In genomic region chr6:99471638-99472037, GRCh38 we compare ENCODE assay signal across 18 cellular contexts. TPM values are rescaled to one million over a fixed set of nuclear protein-coding genes. Genes with fewer than 3 reads are reported as not detected.
A peak's percentile ranks its signal among the peaks of the same experiment; 100 is the strongest.
DNase-seq lines count a peak whose midpoint lies in the region; ATAC-seq, FAIRE-seq and TF ChIP-seq lines count a peak whose summit lies in the region.
"Had no signal": no experiment of that assay in that cellular context is flagged by ENCODE, and none has a peak within 500 bp of the region (broad histone marks: within the 10 kb centered on the region; RNA-seq: fewer than 3 reads in every experiment).

No MANE protein-coding gene starts in this region.

- no peaks in the 10 kb centered on the region for H3K27me3 Mint-ChIP-seq in progenitor cell of endocrine pancreas
- H3K27me3 Mint-ChIP-seq: CD4-positive, CD25-positive, alpha-beta regulatory T cell had no signal

- no peaks in the 10 kb centered on the region for H3K9me1 ChIP-seq in K562 (ENCODE audit: control insufficient read depth, insufficient read depth, low read length)

- no peak overlapping the region for H3K4me3 ChIP-seq in HEK293 (ENCODE audit: low read depth, low read length)
- H3K4me3 ChIP-seq in K562 = no peak overlapping the region
- H3K4me3 ChIP-seq in pancreas = no peak overlapping the region

- no peak for TF ChIP-seq POLR2A in K562 (conservative IDR thresholded peaks at IDR 0.05)

- no peak overlapping the region for H3K4me3 Mint-ChIP-seq in progenitor cell of endocrine pancreas (ENCODE audit: low read depth)
- H3K4me3 Mint-ChIP-seq: CD4-positive, CD25-positive, alpha-beta regulatory T cell had no signal

- H3K27ac ChIP-seq in HEK293 (ENCODE audit: extremely low read depth, low read depth, low read length) (no peak overlapping the region), K562 (ENCODE audit: extremely low read depth, low read depth, low read length) (no peak overlapping the region), pancreas (no peak overlapping the region)

- H3K27me3 ChIP-seq in K562 (ENCODE audit: control insufficient read depth in 2 of 2, insufficient read depth in 2 of 2, low read length in 2 of 2) (no peaks in the 10 kb centered on the region), pancreas (no peaks in the 10 kb centered on the region)

- CTCF ChIA-PET in HEK293 (lab: Yijun Ruan, JAX) (interaction anchor here (0.6 to 4.3 kb wide), 5 partner anchors 10 to 351 kb away, joined by 3 to 15 read pairs (median 5); no protein-coding TSS in a partner anchor), K562 (lab: Yijun Ruan, JAX; ENCODE audit: low intra/inter-chr PET ratio) (no interaction called here)

- no peaks in the 10 kb centered on the region for H3K9me3 ChIP-seq in HEK293 (ENCODE audit: control insufficient read depth, insufficient read depth, low read depth, low read length)
- H3K9me3 ChIP-seq in K562 (replicated peaks; ENCODE audit: control insufficient read depth, insufficient read depth, low read depth, low read length) = no peaks in the 10 kb centered on the region
- no peaks in the 10 kb centered on the region for H3K9me3 ChIP-seq in pancreas
- H3K9me3 ChIP-seq: Caco-2 had no signal

- H3K4me1 ChIP-seq in HEK293 (ENCODE audit: control insufficient read depth, insufficient read depth, low read length) (no peaks in the 10 kb centered on the region), K562 (replicated peaks in 1 of 2; ENCODE audit: control insufficient read depth in 2 of 2, insufficient read depth in 2 of 2, low read length in 2 of 2) (no peaks in the 10 kb centered on the region), pancreas (peaks cover 0 to 3% (median 0%) of the 10 kb centered on the region in 3 donors)
- H3K4me1 ChIP-seq: Caco-2 had no signal

- POLR2A ChIA-PET in HEK293 (lab: Yijun Ruan, JAX) = interaction anchor here (0.6 kb wide), 1 partner anchor 351 kb away, joined by 5 read pairs; no protein-coding TSS in a partner anchor
- POLR2A ChIA-PET in K562 (lab: Yijun Ruan, JAX) = interaction anchor here (0.7 kb wide), 1 partner anchor 46 kb away, joined by 3 read pairs; the partner anchor contains the start of gene PNISR

- in situ Hi-C loops in K562 (cut with MboI) = loop anchor here (5.0 kb wide), 1 partner anchor 261 kb away; no protein-coding TSS in a partner anchor

- no peak overlapping the region for H2AFZ ChIP-seq in K562 (ENCODE audit: low read depth, low read length)

- peaks cover 12% of the 10 kb centered on the region for H3K4me1 Mint-ChIP-seq in progenitor cell of endocrine pancreas (ENCODE audit: low read depth)

- no peak overlapping the region for H3K4me2 ChIP-seq in K562 (ENCODE audit: insufficient read depth, low read length)

- no peak overlapping the region for H3K9ac ChIP-seq in K562 (ENCODE audit: insufficient read depth in 1 of 2, low read depth in 2 of 2, low read length in 2 of 2)

- no peak overlapping the region for H3K27ac Mint-ChIP-seq in progenitor cell of endocrine pancreas
- H3K27ac Mint-ChIP-seq: CD4-positive, CD25-positive, alpha-beta regulatory T cell had no signal

- FAIRE-seq in D721Med (lab: Jason Lieb, UNC) = peak; percentile 70
- FAIRE-seq in K562 (lab: Jason Lieb, UNC) = no peak
- no peak for FAIRE-seq in pancreas (lab: Jason Lieb, UNC)

- WGBS in K562 (ENCODE audit: insufficient coverage, low coverage, missing lambda C conversion rate) = 45% methylated on average over 2 of the region's 2 CpGs
- 36 to 39% methylated on average over 2 of the region's 2 CpGs for WGBS in pancreas, 2 donors

- ATAC-seq in K562 (peak; percentile 48; the same call in 2 of the 3 replicates), pancreas (peak; percentile 64 to 92 (median 85)), HG02870 (IDR thresholded peaks at IDR 0.05; ENCODE audit: unreplicated experiment) (no peak)

- intact Hi-C loops in K562 (cut with micrococcal nuclease) = no loop called here
- intact Hi-C loops in pancreas (cut with DNase I) = no loop called here

- peaks cover 1% of the 10 kb centered on the region for H3K36me3 Mint-ChIP-seq in progenitor cell of endocrine pancreas (ENCODE audit: insufficient read depth)

- H3K36me3 ChIP-seq in HEK293 (ENCODE audit: control insufficient read depth in 2 of 2, insufficient read depth in 1 of 2, low read length in 2 of 2) (peaks cover 13 to 35% of the 10 kb centered on the region in 2 experiments; a peak in 2 of 3 replicates), K562 (ENCODE audit: control insufficient read depth, insufficient read depth, low read length) (peaks cover 26% of the 10 kb centered on the region), pancreas (no peaks in the 10 kb centered on the region)

- no peaks in the 10 kb centered on the region for H4K20me1 ChIP-seq in K562 (replicated peaks; ENCODE audit: control insufficient read depth, insufficient read depth, low read length)

- no peak for TF ChIP-seq EP300 in K562 (IDR thresholded peaks at IDR 0.05; ENCODE audit: low read length)

- no TSS peak for BruUV-seq in K562 (replicated peaks; lab: Mats Ljungman, UMichigan)

- DNase-seq in D721Med (ENCODE audit: insufficient read length, low spot score) = no peak
- peak in 1 of 4 experiments; percentile 2 for DNase-seq in K562 (ENCODE audit: extremely low read depth in 1 of 4, low spot score in 3 of 4)
- peak in 4 of 6 donors; percentile 11 to 40 (median 26) for DNase-seq in pancreas
- DNase-seq in superior temporal gyrus (ENCODE audit: extremely low spot score) = no peak
- DNase-seq in progenitor cell of endocrine pancreas (ENCODE audit: low spot score, unreplicated experiment) = no peak
- DNase-seq: Caco-2; CD4-positive, CD25-positive, alpha-beta regulatory T cell; HCEC 1CT; KBM-7; MV-4-11; NCI-H1436; NCI-H2081; NCI-H226; NCI-H526; RPMI8226; SW 1271 had no signal

- H3K79me2 ChIP-seq in K562 (ENCODE audit: control insufficient read depth, insufficient read depth, low read length) = no peaks in the 10 kb centered on the region

- H3K9me3 Mint-ChIP-seq in progenitor cell of endocrine pancreas (ENCODE audit: low read depth) = no peaks in the 10 kb centered on the region
- H3K9me3 Mint-ChIP-seq: CD4-positive, CD25-positive, alpha-beta regulatory T cell had no signal

- TF ChIP-seq CTCF in D721Med (IDR thresholded peaks at IDR 0.05; ENCODE audit: insufficient read depth, missing control alignments) (no peak), HEK293 (tag by site-specific recombination; IDR thresholded peaks at IDR 0.05) (no peak), K562 (IDR thresholded peaks at IDR 0.05 in 2 of 3, conservative IDR thresholded peaks at IDR 0.05 in 1 of 3; ENCODE audit: insufficient read depth in 2 of 3, low read depth in 1 of 3, low read length in 3 of 3) (no peak), pancreas (IDR thresholded peaks at IDR 0.05) (no peak), progenitor cell of endocrine pancreas (IDR thresholded peaks at IDR 0.05; ENCODE audit: unreplicated experiment) (no peak)

- no peak for TF ChIP-seq RAD21 in K562 (CRISPR knock-in tag; conservative IDR thresholded peaks at IDR 0.05 in 1 of 2, IDR thresholded peaks at IDR 0.05 in 1 of 2)

TF ChIP-seq in HEK293, 187 proteins besides CTCF, POLR2A, EP300 and RAD21 (continues in another document):
- TF ChIP-seq FEZF1 (tag by site-specific recombination; IDR thresholded peaks at IDR 0.05) (peak; percentile 13; the same call in 1 of the 2 replicates), ZNF416 (tag by site-specific recombination; IDR thresholded peaks at IDR 0.05) (no peak)

RNA-seq across cellular contexts. Expression of gene USP45, which starts 43.6 kb away (rescaled TPM):
- 22.4 and 79.4 TPM in 2 replicates for total RNA-seq in K562 (2011; cell fraction: chromatin; rRNA removed; ENCODE audit: low replicate concordance)
- 8.0 and 12.8 TPM in 2 replicates for total RNA-seq in K562 (2011; cell fraction: nucleolus; rRNA removed)
- total RNA-seq in K562 (2011; cell fraction: nucleoplasm; rRNA removed) = 19.3 and 32.3 TPM in 2 replicates
- total RNA-seq in K562 (2014; rRNA removed) = 11.6 and 15.3 TPM in 2 replicates
- 34.7 and 42.0 TPM in 2 replicates for total RNA-seq in K562 (2014; rRNA removed; fragmentation: Illumina TruSeq; extraction: Trizol)
- total RNA-seq in K562 (2015; rRNA removed; fragmentation: Illumina TruSeq; extraction: Trizol) = 25.7 and 29.8 TPM in 2 replicates
- total RNA-seq in K562 (2021) = 22.3 and 22.6 TPM in 2 replicates
- polyA plus RNA-seq in K562 (2011; rRNA removed) = 23.7 and 24.5 TPM in 2 replicates
- 3.3 and 6.6 TPM in 2 replicates for polyA plus RNA-seq in K562 (2011; cell fraction: cytosol; rRNA removed)
- polyA plus RNA-seq in K562 (2011; cell fraction: nucleus; rRNA removed) = 17.4 and 20.0 TPM in 2 replicates
- polyA plus RNA-seq in K562 (2012) = 16.4 and 19.6 TPM in 2 replicates
- polyA plus RNA-seq in K562 (2014; fragmentation: Illumina TruSeq; extraction: Trizol) = 25.1 and 31.9 TPM in 2 replicates
- 10 to 100 TPM; 60.7 TPM for polyA plus RNA-seq in K562 (2014; fragmentation: Nextera tagmentation; extraction: Ambion mirVana)
- 22.0 and 25.9 TPM in 2 replicates for polyA plus RNA-seq in K562 (2014; rRNA removed)
- polyA minus RNA-seq in K562 (2011; rRNA and poly(A)+ RNA removed) = 29.4 and 30.5 TPM in 2 replicates
- 8.0 and 9.7 TPM in 2 replicates for polyA minus RNA-seq in K562 (2011; cell fraction: cytosol; rRNA and poly(A)+ RNA removed)
- 12.1 and 22.5 TPM in 2 replicates for polyA minus RNA-seq in K562 (2011; cell fraction: nucleus; rRNA and poly(A)+ RNA removed)
- total RNA-seq in pancreas = 1 to 10 TPM; 3.6 to 7.0 (median 4.9) TPM
- polyA plus RNA-seq in pancreas = 1 to 10 TPM; 3.3 to 3.5 TPM
- 14.5 and 16.5 TPM in 2 replicates for total RNA-seq in progenitor cell of endocrine pancreas

RNA-seq across cellular contexts. Expression of gene PNISR, which starts 46.5 kb away (rescaled TPM):
- 132 and 537 TPM in 2 replicates for total RNA-seq in K562 (2011; cell fraction: chromatin; rRNA removed; ENCODE audit: low replicate concordance)
- total RNA-seq in K562 (2011; cell fraction: nucleolus; rRNA removed) = 52.2 and 76.1 TPM in 2 replicates
- 205 and 438 TPM in 2 replicates for total RNA-seq in K562 (2011; cell fraction: nucleoplasm; rRNA removed)
- total RNA-seq in K562 (2014; rRNA removed) (97.4 and 104 TPM in 2 replicates), K562 (2014; rRNA removed; fragmentation: Illumina TruSeq; extraction: Trizol) (147 and 163 TPM in 2 replicates), K562 (2015; rRNA removed; fragmentation: Illumina TruSeq; extraction: Trizol) (135 and 150 TPM in 2 replicates), K562 (2021) (105 and 107 TPM in 2 replicates), pancreas (10 to 100 TPM; 20.8 to 59.9 (median 35.8) TPM), progenitor cell of endocrine pancreas (207 and 213 TPM in 2 replicates)
- polyA plus RNA-seq in K562 (2011; rRNA removed) (122 and 131 TPM in 2 replicates), K562 (2014; fragmentation: Illumina TruSeq; extraction: Trizol) (152 and 205 TPM in 2 replicates), K562 (2014; fragmentation: Nextera tagmentation; extraction: Ambion mirVana) (100 to 1,000 TPM; 108 to 112 TPM), K562 (2014; rRNA removed) (188 and 206 TPM in 2 replicates), pancreas (10 to 100 TPM; 42.0 to 64.1 TPM)
- polyA plus RNA-seq in K562 (2011; cell fraction: cytosol; rRNA removed) = 19.6 and 43.7 TPM in 2 replicates
- 345 and 382 TPM in 2 replicates for polyA plus RNA-seq in K562 (2011; cell fraction: nucleus; rRNA removed)
- 113 and 132 TPM in 2 replicates for polyA plus RNA-seq in K562 (2012)
- polyA minus RNA-seq in K562 (2011; rRNA and poly(A)+ RNA removed) = 87.7 and 99.4 TPM in 2 replicates
- 18.7 and 23.8 TPM in 2 replicates for polyA minus RNA-seq in K562 (2011; cell fraction: cytosol; rRNA and poly(A)+ RNA removed)
- 115 and 210 TPM in 2 replicates for polyA minus RNA-seq in K562 (2011; cell fraction: nucleus; rRNA and poly(A)+ RNA removed)

Comparison
In these comparisons a context has a peak if more than half of its experiments do, and no peak if none do; other contexts are left out.
1. DNase-seq: peak in pancreas (4 of 6); none in D721Med (single experiment), superior temporal gyrus (single experiment) and progenitor cell of endocrine pancreas (single experiment).